In the genomic region with DNA sequence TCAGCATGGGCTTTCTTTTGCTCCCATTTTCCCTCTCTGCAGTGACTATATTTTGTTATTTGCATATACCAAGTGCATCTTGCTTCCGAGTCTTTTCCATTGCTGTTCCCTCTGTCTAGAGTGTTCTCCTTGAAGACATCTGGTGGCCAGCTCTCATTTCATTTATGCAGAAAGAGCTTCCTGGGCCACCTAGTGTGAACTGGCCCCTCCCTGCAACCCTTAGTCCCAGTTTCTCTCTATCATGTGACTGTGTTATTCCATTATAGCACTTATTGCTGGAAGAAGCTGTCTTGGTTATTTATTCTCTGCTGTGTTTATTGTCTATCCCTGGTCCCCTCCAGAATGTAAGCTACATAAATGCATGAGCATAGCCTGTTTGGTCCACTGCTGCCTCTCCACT, we compare ENCODE assay signal across 28 cellular contexts.
DNase-seq lines count a peak whose midpoint lies in the region; ATAC-seq and TF ChIP-seq lines count a peak whose summit lies in the region.
"Had no signal": no experiment of that assay in that cellular context is flagged by ENCODE, and none has a peak within 500 bp of the region (broad histone marks: within the 10 kb centered on the region; RNA-seq: fewer than 3 reads in every experiment).

No MANE protein-coding gene starts in this region.

- peak; percentile 84 for DNase-seq in NCI-H1092 treated with DMSO at 0.1 percent for 48 hours (lab: John Stamatoyannopoulos, UW)
- DNase-seq in NCI-H1092 (lab: John Stamatoyannopoulos, UW): no peak
- no peak for DNase-seq in GM23338 (ENCODE audit: low spot score)
- DNase-seq in NCI-H2171 (lab: John Stamatoyannopoulos, UW): peak; percentile 66
- DNase-seq in glutamatergic neuron: no peak
- DNase-seq in 8988T: no peak
- DNase-seq in right atrium auricular region (ENCODE audit: low spot score): no peak
- DNase-seq in NCI-H1694 (lab: John Stamatoyannopoulos, UW): no peak
- DNase-seq: activated CD4-positive, alpha-beta T cell treated with anti-CD3 and anti-CD28 coated beads, Interleukin-2, amount 50 U/mL, for 4 hours; activated CD4-positive, CD25-positive, alpha-beta regulatory T cell; activated naive CD4-positive, alpha-beta T cell treated with anti-CD3 and anti-CD28 coated beads, Interleukin-2, amount 10 ng/mL, durations not matched to agents 7 days and 5 days; AML-193; CD8-positive, alpha-beta T cell; DMS53; GDM1; naive thymus-derived CD4-positive, alpha-beta T cell; NCI-H1436 treated with DMSO at 0.1 percent for 48 hours; NCI-H526; T-helper 1 cell had no signal

- H3F3A ChIP-seq in GM23338 (replicated peaks; ENCODE audit: low read depth): no peaks in the 10 kb centered on the region

- H3K4me3 ChIP-seq in GM23338 (no peak overlapping the region), right atrium auricular region (no peak overlapping the region)
- H3K4me3 ChIP-seq: HAP-1, K562, SJSA1, skin epidermis, thoracic aorta had no signal

- H3K27ac ChIP-seq in GM23338 (ENCODE audit: low read depth) (no peak overlapping the region), right atrium auricular region (no peak overlapping the region)
- H3K27ac ChIP-seq: 22Rv1, SJSA1, skin epidermis, thoracic aorta had no signal

- H3K36me3 ChIP-seq in GM23338 (ENCODE audit: insufficient read depth) (no peaks in the 10 kb centered on the region), right atrium auricular region (no peaks in the 10 kb centered on the region)
- H3K36me3 ChIP-seq: HAP-1, SJSA1 had no signal

- no peaks in the 10 kb centered on the region for H3K9me3 Mint-ChIP-seq in GM23338
- peaks cover 7% of the 10 kb centered on the region for H3K9me3 Mint-ChIP-seq in glutamatergic neuron (ENCODE audit: unreplicated experiment)
- H3K9me3 Mint-ChIP-seq: activated naive CD4-positive, alpha-beta T cell treated with anti-CD3 and anti-CD28 coated beads, Interleukin-2, amount 10 ng/mL, durations not matched to agents 7 days and 5 days; activated T-helper 1 cell treated with anti-CD3 and anti-CD28 coated beads, Interleukin-12 subunit alpha, Interleukin-12 subunit beta, Interleukin-2, Interleukin-4 antibody, amounts not matched to agents 30 ng/mL and 10 ng/mL and 1 ng/mL, durations not matched to agents 14 hours and 24 hours and 36 hours; mesothelial cell of epicardium; stimulated activated naive CD8-positive, alpha-beta T cell treated with anti-CD3 and anti-CD28 coated beads, Interleukin-15, Interleukin-2, amounts not matched to agents 100 ng/mL and 50 ng/mL, for 24 hours had no signal

- TF ChIP-seq CTCF in GM23338 (conservative IDR thresholded peaks at IDR 0.05; ENCODE audit: low read depth in 2 of 2) (no peak), glutamatergic neuron (IDR thresholded peaks at IDR 0.05; ENCODE audit: partially characterized antibody, unreplicated experiment) (no peak), right atrium auricular region (IDR thresholded peaks at IDR 0.05) (no peak)

- H3K9me2 ChIP-seq in GM23338 (ENCODE audit: insufficient read depth): no peaks in the 10 kb centered on the region

- 0 out of 2 replicates have a peak overlapping the region, but pooled peaks have one; percentile 15 for H2AFZ ChIP-seq in GM23338

- H3K4me1 ChIP-seq in GM23338 (ENCODE audit: insufficient read depth) (peaks cover 7% of the 10 kb centered on the region), right atrium auricular region (no peaks in the 10 kb centered on the region)
- H3K4me1 ChIP-seq: HAP-1, SJSA1 had no signal

- H3K27ac Mint-ChIP-seq in GM23338 (no peak overlapping the region), glutamatergic neuron (ENCODE audit: unreplicated experiment) (peak overlapping the region; percentile 69)
- H3K27ac Mint-ChIP-seq: activated naive CD4-positive, alpha-beta T cell treated with anti-CD3 and anti-CD28 coated beads, Interleukin-2, amount 10 ng/mL, durations not matched to agents 7 days and 5 days; activated T-helper 1 cell treated with anti-CD3 and anti-CD28 coated beads, Interleukin-12 subunit alpha, Interleukin-12 subunit beta, Interleukin-2, Interleukin-4 antibody, amounts not matched to agents 30 ng/mL and 10 ng/mL and 1 ng/mL, durations not matched to agents 14 hours and 24 hours and 36 hours; CD8-positive, alpha-beta T cell; mesothelial cell of epicardium; naive thymus-derived CD4-positive, alpha-beta T cell; stimulated activated naive CD8-positive, alpha-beta T cell treated with anti-CD3 and anti-CD28 coated beads, Interleukin-15, Interleukin-2, amounts not matched to agents 100 ng/mL and 50 ng/mL, for 24 hours had no signal

- no peaks in the 10 kb centered on the region for H3K36me3 Mint-ChIP-seq in GM23338 (ENCODE audit: low read depth)
- H3K36me3 Mint-ChIP-seq in glutamatergic neuron (ENCODE audit: unreplicated experiment): no peaks in the 10 kb centered on the region
- H3K36me3 Mint-ChIP-seq: activated naive CD4-positive, alpha-beta T cell treated with anti-CD3 and anti-CD28 coated beads, Interleukin-2, amount 10 ng/mL, durations not matched to agents 7 days and 5 days; CD8-positive, alpha-beta T cell; mesothelial cell of epicardium; naive thymus-derived CD4-positive, alpha-beta T cell had no signal

- H3K4me1 Mint-ChIP-seq in GM23338: peaks cover 17% of the 10 kb centered on the region
- H3K4me1 Mint-ChIP-seq in glutamatergic neuron (ENCODE audit: low read depth, unreplicated experiment): peaks cover 45% of the 10 kb centered on the region
- H3K4me1 Mint-ChIP-seq: activated naive CD4-positive, alpha-beta T cell treated with anti-CD3 and anti-CD28 coated beads, Interleukin-2, amount 10 ng/mL, durations not matched to agents 7 days and 5 days; naive thymus-derived CD4-positive, alpha-beta T cell had no signal

- no peak overlapping the region for H3K4me3 Mint-ChIP-seq in GM23338
- H3K4me3 Mint-ChIP-seq in glutamatergic neuron (ENCODE audit: unreplicated experiment): no peak overlapping the region
- H3K4me3 Mint-ChIP-seq: activated naive CD4-positive, alpha-beta T cell treated with anti-CD3 and anti-CD28 coated beads, Interleukin-2, amount 10 ng/mL, durations not matched to agents 7 days and 5 days; activated T-helper 1 cell treated with anti-CD3 and anti-CD28 coated beads, Interleukin-12 subunit alpha, Interleukin-12 subunit beta, Interleukin-2, Interleukin-4 antibody, amounts not matched to agents 30 ng/mL and 10 ng/mL and 1 ng/mL, durations not matched to agents 14 hours and 24 hours and 36 hours; CD8-positive, alpha-beta T cell; mesothelial cell of epicardium; naive thymus-derived CD4-positive, alpha-beta T cell; stimulated activated naive CD8-positive, alpha-beta T cell treated with anti-CD3 and anti-CD28 coated beads, Interleukin-15, Interleukin-2, amounts not matched to agents 100 ng/mL and 50 ng/mL, for 24 hours had no signal

- H3K27me3 ChIP-seq in GM23338 (ENCODE audit: insufficient read depth) (no peaks in the 10 kb centered on the region), right atrium auricular region (no peaks in the 10 kb centered on the region)
- H3K27me3 ChIP-seq: SJSA1 had no signal

- ATAC-seq in GM23338: no peak
- ATAC-seq: CD8-positive, alpha-beta T cell; K562; naive thymus-derived CD4-positive, alpha-beta T cell had no signal

- no peaks in the 10 kb centered on the region for H3K79me2 ChIP-seq in GM23338 (replicated peaks; ENCODE audit: insufficient read depth)

- H4K20me1 ChIP-seq in GM23338 (replicated peaks; ENCODE audit: insufficient read depth): no peaks in the 10 kb centered on the region

- H3K9me3 ChIP-seq in right atrium auricular region: no peaks in the 10 kb centered on the region
- H3K9me3 ChIP-seq: HAP-1, SJSA1, thoracic aorta had no signal

- H3K27me3 Mint-ChIP-seq in GM23338 (ENCODE audit: insufficient read depth, low read depth, poor library complexity) (no peaks in the 10 kb centered on the region), glutamatergic neuron (ENCODE audit: unreplicated experiment) (peaks cover 8% of the 10 kb centered on the region)

- peak overlapping the region; percentile 25; the same call in 1 of the 2 replicates for H3K4me2 ChIP-seq in GM23338

TF ChIP-seq in GM23338, 12 proteins besides CTCF, POLR2A, EP300 and RAD21:
- no peak for TF ChIP-seq STAT1 (IDR thresholded peaks at IDR 0.05; ENCODE audit: unreplicated experiment)
- TF ChIP-seq ZNF114 (CRISPR knock-in tag; IDR thresholded peaks at IDR 0.05): no peak

Comparison
In these comparisons a context has a peak if more than half of its experiments do, and no peak if none do; other contexts are left out.
1. DNase-seq: peak in NCI-H1092 treated with DMSO at 0.1 percent for 48 hours (single experiment) and NCI-H2171 (single experiment); none in NCI-H1092 (single experiment), GM23338 (single experiment), glutamatergic neuron (single experiment), 8988T (single experiment), right atrium auricular region (single experiment) and NCI-H1694 (single experiment).